1 cellular context compared by ENCODE assay signal in genomic region chr1:186102559-186103148, GRCh38.
A peak's percentile ranks its signal among the peaks of the same experiment; 100 is the strongest.
TF ChIP-seq lines count a peak whose summit lies in the region.

No MANE protein-coding gene starts in this region.

TF ChIP-seq in K562, 482 proteins besides CTCF, POLR2A, EP300 and RAD21 (continued from another document):
- TF ChIP-seq, protein P1, sequence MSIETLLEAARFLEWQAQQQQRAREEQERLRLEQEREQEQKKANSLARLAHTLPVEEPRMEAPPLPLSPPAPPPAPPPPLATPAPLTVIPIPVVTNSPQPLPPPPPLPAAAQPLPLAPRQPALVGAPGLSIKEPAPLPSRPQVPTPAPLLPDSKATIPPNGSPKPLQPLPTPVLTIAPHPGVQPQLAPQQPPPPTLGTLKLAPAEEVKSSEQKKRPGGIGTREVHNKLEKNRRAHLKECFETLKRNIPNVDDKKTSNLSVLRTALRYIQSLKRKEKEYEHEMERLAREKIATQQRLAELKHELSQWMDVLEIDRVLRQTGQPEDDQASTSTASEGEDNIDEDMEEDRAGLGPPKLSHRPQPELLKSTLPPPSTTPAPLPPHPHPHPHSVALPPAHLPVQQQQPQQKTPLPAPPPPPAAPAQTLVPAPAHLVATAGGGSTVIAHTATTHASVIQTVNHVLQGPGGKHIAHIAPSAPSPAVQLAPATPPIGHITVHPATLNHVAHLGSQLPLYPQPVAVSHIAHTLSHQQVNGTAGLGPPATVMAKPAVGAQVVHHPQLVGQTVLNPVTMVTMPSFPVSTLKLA (conservative IDR thresholded peaks at IDR 0.05), result 0 out of 4 replicates have a peak, but pooled peaks of 1 of the 2 experiments have one; percentile 5
